Comparison of ENCODE assay signal across 8 cellular contexts in the genomic region with DNA sequence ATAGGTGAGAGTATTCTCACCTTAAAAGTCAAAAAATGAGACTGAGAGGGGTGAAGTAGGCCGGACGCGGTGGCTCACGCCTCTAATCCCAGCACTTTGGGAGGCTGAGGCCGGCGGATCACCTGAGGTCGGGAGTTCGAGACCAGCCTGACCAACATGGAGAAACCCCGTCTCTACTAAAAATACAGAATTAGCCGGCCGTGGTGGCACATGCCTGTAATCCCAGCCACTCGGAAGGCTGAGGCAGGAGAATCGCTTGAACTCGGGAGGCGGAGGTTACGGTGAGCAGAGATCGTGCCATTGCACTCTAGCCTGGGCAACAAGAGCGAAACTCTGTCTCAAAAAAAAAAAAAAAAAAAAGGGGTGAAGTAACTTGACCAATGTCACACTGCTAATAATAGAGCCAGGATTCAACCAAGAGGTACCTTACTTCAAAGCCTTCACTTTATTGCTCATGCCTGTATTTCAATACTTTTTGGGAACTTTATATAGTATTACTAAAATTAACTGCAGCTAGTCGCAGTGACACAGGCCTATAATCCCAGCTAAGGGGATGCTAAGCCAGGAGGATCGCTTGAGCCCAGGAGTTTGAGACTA. TPM values are rescaled to one million over a fixed set of nuclear protein-coding genes. Genes with fewer than 3 reads are reported as not detected.
DNase-seq lines count a peak whose midpoint lies in the region; ATAC-seq and TF ChIP-seq lines count a peak whose summit lies in the region.
"Not testable (repeated sequence)": the region's sequence is repeated elsewhere in the genome, so short reads cannot be mapped to it uniquely, and the experiment has no call there.

No MANE protein-coding gene starts in this region.

- H3K9me3 Mint-ChIP-seq in activated CD4-positive, alpha-beta memory T cell treated with anti-CD3 and anti-CD28 coated beads, Interleukin-2, amount 10 ng/mL, durations not matched to agents 7 days and 5 days; MCF 10A (ENCODE audit: unreplicated experiment): not testable (repeated sequence)

- peak overlapping the region in 1 of 2 experiments; percentile 97; a peak in 2 of 4 replicates for H3K4me3 ChIP-seq in DND-41 (ENCODE audit: low read depth in 1 of 2, low read length in 2 of 2)
- H3K4me3 ChIP-seq in NB4 (ENCODE audit: low read depth, low read length): peak overlapping the region; percentile 93
- H3K4me3 ChIP-seq in fibroblast of the aortic adventitia (ENCODE audit: low read depth, low read length): peak overlapping the region; percentile 96
- peak overlapping the region; percentile 97 for H3K4me3 ChIP-seq in lower lobe of right lung
- H3K4me3 ChIP-seq in trophoblast cell (ENCODE audit: low read depth, low read length): not testable (repeated sequence)
- peak overlapping the region; percentile 62 to 96 (median 90) for H3K4me3 ChIP-seq in tibial nerve

- not testable (repeated sequence) for H4K20me1 ChIP-seq in DND-41 (ENCODE audit: insufficient read depth, low read length)

- not testable (repeated sequence) for H3K9me3 ChIP-seq in DND-41 (ENCODE audit: insufficient read depth, low read length, severe bottlenecking); lower lobe of right lung; trophoblast cell (ENCODE audit: insufficient read depth, low read depth, low read length); tibial nerve

- TF ChIP-seq EP300 in tibial nerve (IDR thresholded peaks at IDR 0.05): not testable (repeated sequence)

- not testable (repeated sequence) for DNase-seq in DND-41; NB4 (ENCODE audit: low read depth); activated CD4-positive, alpha-beta memory T cell treated with anti-CD3 and anti-CD28 coated beads, Interleukin-2, amount 10 ng/mL, durations not matched to agents 7 days and 5 days; MCF 10A (ENCODE audit: unreplicated experiment); fibroblast of the aortic adventitia (ENCODE audit: low read depth); lower lobe of right lung; trophoblast cell; tibial nerve (ENCODE audit: low spot score in 2 of 2)

- H3K79me2 ChIP-seq in DND-41 (ENCODE audit: insufficient read depth, low read length) (peaks cover 77% of the 10 kb centered on the region), trophoblast cell (ENCODE audit: control insufficient read depth, insufficient read depth, low read length, poor library complexity) (peaks cover 14% of the 10 kb centered on the region)

- WGBS in trophoblast cell (ENCODE audit: extremely low coverage, insufficient coverage, insufficient read length): no CpG with 5 or more reads among the region's 20 CpGs
- 60 to 69% methylated on average over 20 of the region's 20 CpGs for WGBS in tibial nerve, 2 donors

- not testable (repeated sequence) for ATAC-seq in DND-41 (ENCODE audit: insufficient read depth, low read depth); lower lobe of right lung

- POLR2A ChIA-PET in activated CD4-positive, alpha-beta memory T cell treated with anti-CD3 and anti-CD28 coated beads, Interleukin-2, amount 10 ng/mL, durations not matched to agents 7 days and 5 days (lab: Charles Lee): interaction anchor here (1.0 to 7.8 kb wide), 8 partner anchors 21 to 212 kb away, joined by 4 to 147 read pairs (median 10); a partner anchor contains a TSS
- POLR2A ChIA-PET in MCF 10A (lab: Yijun Ruan, JAX): interaction anchor here (0.5 to 8.3 kb wide), 12 partner anchors 9 to 212 kb away, joined by 3 to 375 read pairs (median 6); a partner anchor contains a TSS

- not testable (repeated sequence) for H3K23ac ChIP-seq in trophoblast cell (ENCODE audit: low read length)

- not testable (repeated sequence) for H4K12ac ChIP-seq in trophoblast cell (ENCODE audit: low read depth, low read length)

- H4K91ac ChIP-seq in trophoblast cell (ENCODE audit: low read depth, low read length): not testable (repeated sequence)

- H3K79me1 ChIP-seq in trophoblast cell (ENCODE audit: low read length): not testable (repeated sequence)

- peak overlapping the region; percentile 100 for H3K4me3 Mint-ChIP-seq in activated CD4-positive, alpha-beta memory T cell treated with anti-CD3 and anti-CD28 coated beads, Interleukin-2, amount 10 ng/mL, durations not matched to agents 7 days and 5 days
- peak overlapping the region; percentile 100 for H3K4me3 Mint-ChIP-seq in MCF 10A (ENCODE audit: unreplicated experiment)

- H2AK5ac ChIP-seq in trophoblast cell (ENCODE audit: low read length): not testable (repeated sequence)

- H3K4me2 ChIP-seq in DND-41 (ENCODE audit: insufficient read depth, low read length): peak overlapping the region; percentile 79
- peak overlapping the region; percentile 44 for H3K4me2 ChIP-seq in trophoblast cell (ENCODE audit: low read length)

- intact Hi-C loops in MCF 10A (cut with micrococcal nuclease); lower lobe of right lung (cut with DNase I): not testable (repeated sequence)

- H3K4me1 ChIP-seq in DND-41 (ENCODE audit: insufficient read depth, low read length) (peaks cover 47% of the 10 kb centered on the region), lower lobe of right lung (peaks cover 62% of the 10 kb centered on the region), tibial nerve (peaks cover 0 to 60% (median 23%) of the 10 kb centered on the region in 4 donors)
- H3K4me1 ChIP-seq in trophoblast cell (ENCODE audit: control insufficient read depth in 1 of 2, insufficient read depth in 2 of 2, low read length in 2 of 2): not testable (repeated sequence)

- not testable (repeated sequence) for H3K27ac ChIP-seq in DND-41 (ENCODE audit: low read length); trophoblast cell (ENCODE audit: low read depth, low read length)
- peak overlapping the region; percentile 98 for H3K27ac ChIP-seq in lower lobe of right lung
- H3K27ac ChIP-seq in tibial nerve: peak overlapping the region in 3 of 4 donors; percentile 91 to 99 (median 98)

- BruUV-seq in MCF 10A (replicated peaks; lab: Mats Ljungman, UMichigan): not testable (repeated sequence)

- H2BK12ac ChIP-seq in trophoblast cell (ENCODE audit: low read length): not testable (repeated sequence)

- peaks cover 56% of the 10 kb centered on the region for H3K4me1 Mint-ChIP-seq in activated CD4-positive, alpha-beta memory T cell treated with anti-CD3 and anti-CD28 coated beads, Interleukin-2, amount 10 ng/mL, durations not matched to agents 7 days and 5 days
- H3K4me1 Mint-ChIP-seq in MCF 10A (ENCODE audit: insufficient read depth, unreplicated experiment): peaks cover 32% of the 10 kb centered on the region

- H3K27me3 Mint-ChIP-seq in activated CD4-positive, alpha-beta memory T cell treated with anti-CD3 and anti-CD28 coated beads, Interleukin-2, amount 10 ng/mL, durations not matched to agents 7 days and 5 days; MCF 10A (ENCODE audit: insufficient read depth, unreplicated experiment): not testable (repeated sequence)

- not testable (repeated sequence) for H3K4ac ChIP-seq in trophoblast cell (ENCODE audit: low read depth, low read length)

- H4K8ac ChIP-seq in trophoblast cell (ENCODE audit: low read depth, low read length): not testable (repeated sequence)

- not testable (repeated sequence) for TF ChIP-seq POLR2A in NB4 (IDR thresholded peaks at IDR 0.05; ENCODE audit: extremely low read depth, insufficient read length); tibial nerve (IDR thresholded peaks at IDR 0.05)

- not testable (repeated sequence) for H3K27me3 ChIP-seq in DND-41 (ENCODE audit: insufficient read depth, low read length, poor library complexity); lower lobe of right lung (ENCODE audit: low read depth); trophoblast cell (ENCODE audit: insufficient read depth, low read length); tibial nerve

- TF ChIP-seq CTCF in DND-41 (IDR thresholded peaks at IDR 0.05; ENCODE audit: borderline replicate concordance, extremely low read depth, low read length, poor library complexity, severe bottlenecking); NB4 (IDR thresholded peaks at IDR 0.05; ENCODE audit: low read depth, low read length); MCF 10A (IDR thresholded peaks at IDR 0.05; ENCODE audit: unreplicated experiment); fibroblast of the aortic adventitia (IDR thresholded peaks at IDR 0.05; ENCODE audit: insufficient read depth, low read length); lower lobe of right lung (IDR thresholded peaks at IDR 0.05); tibial nerve (IDR thresholded peaks at IDR 0.05): not testable (repeated sequence)

- CTCF ChIA-PET in activated CD4-positive, alpha-beta memory T cell treated with anti-CD3 and anti-CD28 coated beads, Interleukin-2, amount 10 ng/mL, durations not matched to agents 7 days and 5 days (lab: Charles Lee): interaction anchor here (0.7 to 4.2 kb wide), 8 partner anchors 11 to 138 kb away, joined by 3 to 72 read pairs (median 16); a partner anchor contains a TSS
- CTCF ChIA-PET in MCF 10A (lab: Yijun Ruan, JAX): interaction anchor here (0.7 to 6.4 kb wide), 3 partner anchors 9 to 56 kb away, joined by 3 to 57 read pairs (median 4); a partner anchor contains a TSS

- not testable (repeated sequence) for H3K36me3 ChIP-seq in DND-41 (ENCODE audit: insufficient read depth, low read length); lower lobe of right lung; trophoblast cell (ENCODE audit: control insufficient read depth in 1 of 2, insufficient read depth in 2 of 2, low read length in 2 of 2); tibial nerve

- H2AFZ ChIP-seq in DND-41 (ENCODE audit: low read depth, low read length); trophoblast cell (ENCODE audit: insufficient read depth, low read length, poor library complexity): not testable (repeated sequence)

- H3K14ac ChIP-seq in trophoblast cell (ENCODE audit: low read length): not testable (repeated sequence)

- H2BK120ac ChIP-seq in trophoblast cell (ENCODE audit: insufficient read depth, low read length, poor library complexity): not testable (repeated sequence)

- H3K27ac Mint-ChIP-seq in activated CD4-positive, alpha-beta memory T cell treated with anti-CD3 and anti-CD28 coated beads, Interleukin-2, amount 10 ng/mL, durations not matched to agents 7 days and 5 days: peak overlapping the region; percentile 44
- peak overlapping the region; percentile 100 for H3K27ac Mint-ChIP-seq in MCF 10A (ENCODE audit: low read depth, unreplicated experiment)

- peaks cover 20% of the 10 kb centered on the region for H3K36me3 Mint-ChIP-seq in activated CD4-positive, alpha-beta memory T cell treated with anti-CD3 and anti-CD28 coated beads, Interleukin-2, amount 10 ng/mL, durations not matched to agents 7 days and 5 days (ENCODE audit: low read depth)
- H3K36me3 Mint-ChIP-seq in MCF 10A (ENCODE audit: insufficient read depth, unreplicated experiment): peaks cover 19% of the 10 kb centered on the region

- peak overlapping the region; percentile 87; the same call in 1 of the 2 replicates for H3K9ac ChIP-seq in DND-41 (ENCODE audit: low read depth, low read length)
- not testable (repeated sequence) for H3K9ac ChIP-seq in trophoblast cell (ENCODE audit: low read length)

- not testable (repeated sequence) for H3K18ac ChIP-seq in trophoblast cell (ENCODE audit: low read length)

- not testable (repeated sequence) for H2BK5ac ChIP-seq in trophoblast cell (ENCODE audit: low read depth, low read length, poor library complexity)

RNA-seq across cellular contexts. Expression of a gene that starts 1.7 kb away (rescaled TPM):
- 10 to 100 TPM; 43.4 to 45.9 TPM for total RNA-seq in activated CD4-positive, alpha-beta memory T cell treated with anti-CD3 and anti-CD28 coated beads, Interleukin-2, amount 10 ng/mL, durations not matched to agents 7 days and 5 days
- total RNA-seq in MCF 10A (2022) (105 and 108 TPM in 2 replicates), fibroblast of the aortic adventitia (ENCODE audit: low replicate concordance) (75.5 and 124 TPM in 2 replicates), lower lobe of right lung (55.6 TPM), tibial nerve (10 to 100 TPM; 50.9 to 58.6 (median 55.8) TPM)
- polyA plus RNA-seq in trophoblast cell (2013): 66.2 and 67.9 TPM in 2 replicates

RNA-seq across cellular contexts. Expression of a gene that starts 52.8 kb away (rescaled TPM):
- total RNA-seq in activated CD4-positive, alpha-beta memory T cell treated with anti-CD3 and anti-CD28 coated beads, Interleukin-2, amount 10 ng/mL, durations not matched to agents 7 days and 5 days: 100 to 1,000 TPM; 185 to 187 TPM
- total RNA-seq in MCF 10A (2022): 179 and 231 TPM in 2 replicates
- total RNA-seq in fibroblast of the aortic adventitia (ENCODE audit: low replicate concordance): 177 and 407 TPM in 2 replicates
- total RNA-seq in lower lobe of right lung: 101 TPM
- 96.0 and 96.1 TPM in 2 replicates for polyA plus RNA-seq in trophoblast cell (2013)
- total RNA-seq in tibial nerve: 10 to 100 TPM; 48.7 to 70.1 (median 56.6) TPM
